In genomic region chr5:180618830-180619562, GRCh38 we compare ENCODE assay signal across 10 cellular contexts. TPM values are rescaled to one million over a fixed set of nuclear protein-coding genes. Genes with fewer than 3 reads are reported as not detected.
DNase-seq lines count a peak whose midpoint lies in the region; ATAC-seq and TF ChIP-seq lines count a peak whose summit lies in the region.
"Had no signal": no experiment of that assay in that cellular context is flagged by ENCODE, and none has a peak within 500 bp of the region (broad histone marks: within the 10 kb centered on the region; RNA-seq: fewer than 3 reads in every experiment).

No MANE protein-coding gene starts in this region.

- POLR2A ChIA-PET in PC-9 (lab: Charles Lee; ENCODE audit: unreplicated experiment): no interaction called here

- H3K79me2 ChIP-seq in PC-9 (ENCODE audit: low read depth): no peaks in the 10 kb centered on the region

- H3K9me2 ChIP-seq in PC-9 (ENCODE audit: insufficient read depth): no peaks in the 10 kb centered on the region

- intact Hi-C loops in PC-9 (cut with micrococcal nuclease; ENCODE audit: unreplicated experiment): no loop called here

- H3K36me3 ChIP-seq in PC-9 (ENCODE audit: low read depth): no peaks in the 10 kb centered on the region
- H3K36me3 ChIP-seq: BLaER1 had no signal

- no peak overlapping the region for H2AFZ ChIP-seq in PC-9

- no peak overlapping the region for H3K4me2 ChIP-seq in PC-9
- H3K4me2 ChIP-seq: BLaER1 had no signal

- TF ChIP-seq CTCF in epithelial cell of esophagus (IDR thresholded peaks at IDR 0.05; ENCODE audit: insufficient read depth, low read depth, low read length, missing control alignments): no peak
- no peak for TF ChIP-seq CTCF in PC-9 (conservative IDR thresholded peaks at IDR 0.05)

- H4K20me1 ChIP-seq in PC-9 (ENCODE audit: insufficient read depth): no peaks in the 10 kb centered on the region
- H4K20me1 ChIP-seq: BLaER1 had no signal

- no peak overlapping the region for H3K27ac ChIP-seq in PC-9
- H3K27ac ChIP-seq: BLaER1 had no signal

- peaks cover 31% of the 10 kb centered on the region for H3K27me3 ChIP-seq in PC-9 (ENCODE audit: insufficient read depth, low read depth)

- DNase-seq in NCI-H146 (lab: John Stamatoyannopoulos, UW) (peak; percentile 28), NCI-H146 treated with DMSO at 0.1 percent for 48 hours (lab: John Stamatoyannopoulos, UW; ENCODE audit: unreplicated experiment) (no peak), T-helper 9 cell (peak; percentile 14), epithelial cell of esophagus (ENCODE audit: low read depth) (peak; percentile 10), putamen (ENCODE audit: low spot score) (peak; percentile 13), PC-9 (no peak), HuH-7.5 (ENCODE audit: low spot score) (no peak)

- ATAC-seq in GM18858 (IDR thresholded peaks at IDR 0.05; ENCODE audit: unreplicated experiment): no peak

- no peaks in the 10 kb centered on the region for H3K9me3 ChIP-seq in PC-9 (ENCODE audit: insufficient read depth, low read depth)
- H3K9me3 ChIP-seq: BLaER1 had no signal

- H3K4me3 ChIP-seq in epithelial cell of esophagus (ENCODE audit: low read length): no peak overlapping the region
- no peak overlapping the region for H3K4me3 ChIP-seq in PC-9
- H3K4me3 ChIP-seq: BLaER1 had no signal

- BruUV-seq in PC-9 (replicated peaks; lab: Mats Ljungman, UMichigan): no TSS peak

- CTCF ChIA-PET in PC-9 (lab: Charles Lee): no interaction called here

- no peaks in the 10 kb centered on the region for H3F3A ChIP-seq in PC-9 (ENCODE audit: insufficient read depth, low read depth)

- H3K4me1 ChIP-seq in PC-9 (replicated peaks; ENCODE audit: insufficient read depth): no peaks in the 10 kb centered on the region

RNA-seq across cellular contexts. Expression of gene SCGB3A1, which starts 27.7 kb away (rescaled TPM):
- total RNA-seq in PC-9 (2021): not detected in 2 replicates
- total RNA-seq: T-helper 2 cell treated with Interferon-gamma antibody and Interleukin-4, amounts not matched to agents 100 ng/mL and 5 ng/mL, for 36 hours had no signal

RNA-seq across cellular contexts. Expression of gene FLT4, which starts 30.4 kb away (rescaled TPM):
- total RNA-seq in PC-9 (2021): not detected in 2 replicates

Comparison
In these comparisons a context has a peak if more than half of its experiments do, and no peak if none do; other contexts are left out.
1. DNase-seq: peak in NCI-H146 (single experiment), T-helper 9 cell (single experiment), epithelial cell of esophagus (single experiment) and putamen (single experiment); none in NCI-H146 treated with DMSO at 0.1 percent for 48 hours (single experiment), PC-9 (0 of 2) and HuH-7.5 (single experiment).